ENCODE assay signal across 1 cellular context in the genomic region with DNA sequence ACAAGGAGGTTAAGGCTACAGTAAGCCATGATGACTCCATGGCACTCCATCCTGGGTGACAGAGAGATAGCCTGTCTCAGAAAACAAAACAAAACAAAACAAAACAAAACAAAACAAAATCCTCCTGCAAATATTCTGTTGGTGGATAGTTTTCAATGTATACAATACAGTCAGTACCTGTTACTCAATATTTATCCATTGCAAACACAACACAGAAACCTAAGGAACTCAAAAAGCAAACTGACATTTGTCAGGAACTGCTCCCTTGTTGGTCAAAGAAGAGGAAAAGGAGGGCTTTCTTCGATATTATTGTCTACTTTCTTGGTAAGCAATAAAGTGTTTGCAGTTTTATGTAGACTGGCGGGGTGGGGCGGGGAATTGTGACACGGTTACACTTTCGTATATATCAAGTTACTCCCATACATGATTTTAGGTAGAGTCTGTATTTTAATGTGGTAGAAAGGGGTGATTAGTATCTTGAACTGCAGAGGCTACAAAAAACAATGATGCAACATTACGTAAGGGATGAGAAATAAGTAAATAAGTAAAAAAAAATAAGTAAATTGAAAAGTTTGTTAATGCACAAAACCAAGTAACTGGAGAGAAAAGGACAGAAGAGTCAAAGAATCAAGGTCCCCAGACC.
A peak's percentile ranks its signal among the peaks of the same experiment; 100 is the strongest.
TF ChIP-seq lines count a peak whose summit lies in the region.

No MANE protein-coding gene starts in this region.

TF ChIP-seq in HEK293, 187 proteins besides CTCF, POLR2A, EP300 and RAD21 (continued from another document):
- TF ChIP-seq ZNF18 (tag by site-specific recombination; IDR thresholded peaks at IDR 0.05) (0 out of 2 replicates have a peak, but pooled peaks have one; percentile 35), FEZF1 (tag by site-specific recombination; IDR thresholded peaks at IDR 0.05) (peak; percentile 60; the same call in 1 of the 2 replicates), ZNF677 (tag by site-specific recombination; IDR thresholded peaks at IDR 0.05) (no peak), ZNF324 (tag by site-specific recombination; IDR thresholded peaks at IDR 0.05) (0 out of 2 replicates have a peak, but pooled peaks have one; percentile 28), OSR2 (tag by site-specific recombination; IDR thresholded peaks at IDR 0.05) (peak; percentile 88), ZNF146 (tag by site-specific recombination; IDR thresholded peaks at IDR 0.05) (no peak), KLF8 (tag by site-specific recombination; IDR thresholded peaks at IDR 0.05) (0 out of 2 replicates have a peak, but pooled peaks have one; percentile 23), SP7 (tag by site-specific recombination; IDR thresholded peaks at IDR 0.05) (peak; percentile 91), BCL11B (tag by site-specific recombination; IDR thresholded peaks at IDR 0.05; ENCODE audit: low read depth) (peak; percentile 57; the same call in 1 of the 2 replicates), ZEB2 (tag by site-specific recombination; IDR thresholded peaks at IDR 0.05) (peak; percentile 71), ZBTB21 (tag by site-specific recombination; IDR thresholded peaks at IDR 0.05) (peak; percentile 23; the same call in 1 of the 2 replicates), PRDM1 (tag by site-specific recombination; IDR thresholded peaks at IDR 0.05) (0 out of 2 replicates have a peak, but pooled peaks have one; percentile 19), ZNF843 (tag by site-specific recombination; IDR thresholded peaks at IDR 0.05) (0 out of 2 replicates have a peak, but pooled peaks have one; percentile 28), ZNF785 (tag by site-specific recombination; IDR thresholded peaks at IDR 0.05) (no peak), WT1 (tag by site-specific recombination; IDR thresholded peaks at IDR 0.05) (peak; percentile 10; the same call in 1 of the 2 replicates), ZNF16 (tag by site-specific recombination; IDR thresholded peaks at IDR 0.05; ENCODE audit: low read depth) (no peak), ZNF610 (tag by site-specific recombination; IDR thresholded peaks at IDR 0.05; ENCODE audit: borderline replicate concordance) (0 out of 2 replicates have a peak, but pooled peaks have one; percentile 49), TRIM28 (IDR thresholded peaks at IDR 0.05; ENCODE audit: borderline replicate concordance, low read length) (peak; percentile 15; the same call in 1 of the 2 replicates), BCL6B (tag by site-specific recombination; IDR thresholded peaks at IDR 0.05) (peak; percentile 56; the same call in 1 of the 2 replicates), SP2 (tag by site-specific recombination; IDR thresholded peaks at IDR 0.05) (0 out of 2 replicates have a peak, but pooled peaks have one; percentile 4), ZSCAN23 (tag by site-specific recombination; IDR thresholded peaks at IDR 0.05) (peak; percentile 75; the same call in 1 of the 2 replicates), ZNF670 (tag by site-specific recombination; IDR thresholded peaks at IDR 0.05; ENCODE audit: low read depth) (no peak)
